7 cellular contexts compared by ENCODE assay signal in genomic region chr1:151047925-151048644, GRCh38. TPM values are rescaled to one million over a fixed set of nuclear protein-coding genes. Genes with fewer than 3 reads are reported as not detected.
A peak's percentile ranks its signal among the peaks of the same experiment; 100 is the strongest.
DNase-seq lines count a peak whose midpoint lies in the region; ATAC-seq, FAIRE-seq and TF ChIP-seq lines count a peak whose summit lies in the region.

No MANE protein-coding gene starts in this region.

- intact Hi-C loops in left lung (cut with DNase I), result no loop called here

- H3K27me3 ChIP-seq in duodenal mucosa (ENCODE audit: control insufficient read depth in 1 of 2, insufficient read depth in 2 of 2, low read length in 2 of 2), result no peaks in the 10 kb centered on the region
- H3K27me3 ChIP-seq in left lung, result no peaks in the 10 kb centered on the region

- ATAC-seq in HG02885 (IDR thresholded peaks at IDR 0.05; ENCODE audit: poor library complexity, unreplicated experiment), result peak; percentile 59
- peak; percentile 87 for ATAC-seq in left lung

- peak in 1 of 2 donors; percentile 34 for TF ChIP-seq CTCF in left lung (IDR thresholded peaks at IDR 0.05)

- H3K36me3 ChIP-seq in duodenal mucosa (ENCODE audit: control insufficient read depth in 1 of 2, insufficient read depth in 2 of 2, low read length in 2 of 2), result peaks cover 14 to 15% of the 10 kb centered on the region in 2 donors
- peaks cover 4 to 31% of the 10 kb centered on the region in 2 donors for H3K36me3 ChIP-seq in left lung

- DNase-seq in GM12891 (ENCODE audit: insufficient read length, low spot score), result peak; percentile 67
- DNase-seq in NCI-H2227 treated with DMSO at 0.1 percent for 48 hours (lab: John Stamatoyannopoulos, UW), result peak; percentile 37
- peak; percentile 45 to 48 for DNase-seq in activated CD4-positive, alpha-beta T cell treated with anti-CD3 and anti-CD28 coated beads for 4 hours
- peak; percentile 73 to 91 for DNase-seq in left lung
- peak; percentile 41 to 45 for DNase-seq in stimulated activated CD8-positive, alpha-beta memory T cell treated with anti-CD3 and anti-CD28 coated beads, Interleukin-15, amount 100 ng/mL, for 48 hours (ENCODE audit: low read depth in 2 of 2)

- peaks cover 7 to 11% of the 10 kb centered on the region in 2 donors for H3K4me1 ChIP-seq in duodenal mucosa (ENCODE audit: control insufficient read depth in 1 of 2, insufficient read depth in 2 of 2, low read length in 2 of 2)
- peaks cover 6 to 28% of the 10 kb centered on the region in 2 donors for H3K4me1 ChIP-seq in left lung

- FAIRE-seq in GM12891 (lab: Jason Lieb, UNC), result peak; percentile 71

- H3K9me3 ChIP-seq in duodenal mucosa (ENCODE audit: control insufficient read depth in 1 of 2, low read length in 2 of 2), result no peaks in the 10 kb centered on the region
- no peaks in the 10 kb centered on the region for H3K9me3 ChIP-seq in left lung

- 0 out of 2 replicates have a peak, but pooled peaks have one; percentile 23 for TF ChIP-seq POLR2A in GM12891 (IDR thresholded peaks at IDR 0.05; ENCODE audit: low read depth, low read length)

- H3K4me3 ChIP-seq in duodenal mucosa (ENCODE audit: low read depth in 1 of 2, low read length in 2 of 2), result peak overlapping the region; percentile 86 to 88
- H3K4me3 ChIP-seq in left lung, result peak overlapping the region; percentile 66 to 79

- H3K27ac ChIP-seq in duodenal mucosa (ENCODE audit: low read depth, low read length) (peak overlapping the region; percentile 25), left lung (peak overlapping the region; percentile 78 to 83)

- H3K9ac ChIP-seq in duodenal mucosa (ENCODE audit: low read depth in 1 of 2, low read length in 2 of 2), result peak overlapping the region; percentile 71 to 84

TF ChIP-seq in GM12891, 5 proteins besides CTCF, POLR2A, EP300 and RAD21:
- TF ChIP-seq SPI1 (IDR thresholded peaks at IDR 0.05; ENCODE audit: low read depth, low read length) (no peak), POU2F2 (IDR thresholded peaks at IDR 0.05; ENCODE audit: low read depth, low read length) (no peak), POLR2AphosphoS5 (IDR thresholded peaks at IDR 0.05; ENCODE audit: low read depth, low read length) (peak; percentile 63)

RNA-seq across cellular contexts. Expression of gene C1orf56, which starts 0.5 kb away (rescaled TPM):
- polyA plus RNA-seq in GM12891 (2012; ENCODE audit: low read depth, missing spikeins), result 1.2 TPM
- total RNA-seq in left lung, result 1 to 10 TPM; 3.9 to 6.1 TPM

RNA-seq across cellular contexts. Expression of gene CDC42SE1, which starts 11.3 kb away (rescaled TPM):
- 51.2 TPM for polyA plus RNA-seq in GM12891 (2012; ENCODE audit: low read depth, missing spikeins)
- 100 to 1,000 TPM; 104 to 125 TPM for total RNA-seq in left lung

RNA-seq across cellular contexts. Expression of gene BNIPL, which starts 11.7 kb away (rescaled TPM):
- 0.31 TPM for polyA plus RNA-seq in GM12891 (2012; ENCODE audit: low read depth, missing spikeins)
- total RNA-seq in left lung, result 1 to 10 TPM; 3.5 to 5.9 TPM

RNA-seq across cellular contexts. Expression of gene MLLT11, which starts 12.1 kb away (rescaled TPM):
- 4.5 TPM for polyA plus RNA-seq in GM12891 (2012; ENCODE audit: low read depth, missing spikeins)
- total RNA-seq in left lung, result 1 to 10 TPM; 1.7 to 2.9 TPM

RNA-seq across cellular contexts. Expression of gene GABPB2, which starts 22.5 kb away (rescaled TPM):
- polyA plus RNA-seq in GM12891 (2012; ENCODE audit: low read depth, missing spikeins), result 3.6 TPM
- total RNA-seq in left lung, result 10 to 100 TPM; 11.3 to 12.7 TPM

Comparison
In these comparisons a context has a peak if more than half of its experiments do, and no peak if none do; other contexts are left out.
1. Peak in every context shown above with its lines: DNase-seq, ATAC-seq, H3K4me3 ChIP-seq and H3K27ac ChIP-seq.